ENCODE assay signal across 34 cellular contexts in the genomic region with DNA sequence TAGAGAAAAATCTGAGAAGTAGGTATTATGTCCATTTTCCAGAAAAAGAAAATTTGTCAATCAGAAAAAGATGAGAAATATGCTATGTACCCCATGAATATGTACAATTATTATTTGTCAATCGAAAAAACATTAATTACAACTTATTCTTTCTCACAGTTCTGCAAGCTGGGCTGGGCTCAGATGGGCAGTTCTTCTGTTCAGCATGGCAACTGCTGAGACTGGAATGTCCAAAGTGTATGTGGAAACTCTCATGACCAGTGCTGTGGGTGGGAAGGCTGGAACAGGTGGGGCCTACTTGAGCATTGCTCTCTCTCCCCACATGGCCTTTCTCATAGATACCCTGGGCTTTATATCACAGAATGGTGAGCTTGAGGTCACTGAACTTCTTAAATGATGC.
"Had no signal": no experiment of that assay in that cellular context is flagged by ENCODE, and none has a peak within 500 bp of the region (broad histone marks: within the 10 kb centered on the region; RNA-seq: fewer than 3 reads in every experiment).

No MANE protein-coding gene starts in this region.

- H3K4me1 ChIP-seq: ascending aorta had no signal

- H3K36me3 ChIP-seq: adrenal gland, ascending aorta, brain microvascular endothelial cell, breast epithelium, cardiac muscle cell had no signal

- H3K27ac ChIP-seq: adrenal gland, ascending aorta, body of pancreas, brain microvascular endothelial cell, breast epithelium, cardiac muscle cell had no signal

- DNase-seq: activated effector memory CD4-positive, alpha-beta T cell treated with anti-CD3 and anti-CD28 coated beads, Interleukin-2, amount 50 U/mL, for 16 hours; activated effector memory CD4-positive, alpha-beta T cell treated with Interleukin-2 at 50 U/mL for 16 hours; activated gamma-delta T cell; activated gamma-delta T cell treated with Interleukin-2 at 50 U/mL for 16 hours; activated naive CD4-positive, alpha-beta T cell; activated naive CD4-positive, alpha-beta T cell treated with anti-CD3 and anti-CD28 coated beads for 36 hours; activated naive CD4-positive, alpha-beta T cell treated with anti-CD3 and anti-CD28 coated beads, Interleukin-2, amount 10 ng/mL, durations not matched to agents 7 days and 5 days; activated naive CD4-positive, alpha-beta T cell treated with anti-CD3 and anti-CD28 coated beads, Interleukin-2, amount 50 U/mL, for 16 hours; activated naive CD4-positive, alpha-beta T cell treated with Interleukin-2 at 50 U/mL for 16 hours; activated naive CD8-positive, alpha-beta T cell treated with anti-CD3 and anti-CD28 coated beads for 36 hours; activated naive CD8-positive, alpha-beta T cell treated with anti-CD3 and anti-CD28 coated beads, Interleukin-2, amount 10 ng/mL, durations not matched to agents 7 days and 5 days; activated naive CD8-positive, alpha-beta T cell treated with anti-CD3 and anti-CD28 coated beads, Interleukin-2, amount 50 U/mL, for 24 hours; activated T-cell treated with anti-CD3 and anti-CD28 coated beads, Interleukin-2, amount 50 U/mL, for 1 hour; activated T-cell treated with anti-CD3 and anti-CD28 coated beads, Interleukin-2, amount 50 U/mL, for 24 hours; activated T-cell treated with anti-CD3 and anti-CD28 coated beads, Interleukin-2, amount 50 U/mL, for 4 hours; activated T-cell treated with anti-CD3 and anti-CD28 coated beads, Interleukin-2, amount 50 U/mL, for 48 hours; activated T-cell treated with anti-CD3 and anti-CD28 coated beads, Interleukin-2, amount 50 U/mL, for 72 hours; adrenal gland; amniotic stem cell; amygdala; anterior cingulate cortex; aorta; body of pancreas; brain microvascular endothelial cell; caudate nucleus; central memory CD4-positive, alpha-beta T cell; cerebellar nuclear complex had no signal

- ATAC-seq: activated naive CD4-positive, alpha-beta T cell treated with anti-CD3 and anti-CD28 coated beads, Interleukin-2, amount 50 U/mL, for 72 hours; activated naive CD8-positive, alpha-beta T cell treated with anti-CD3 and anti-CD28 coated beads, Interleukin-2, amount 50 U/mL, for 24 hours; activated T-cell treated with anti-CD3 and anti-CD28 coated beads, Interleukin-2, amount 50 U/mL, for 4 hours; activated T-cell treated with anti-CD3 and anti-CD28 coated beads, Interleukin-2, amount 50 U/mL, for 72 hours; activated T-helper 17 cell treated with anti-CD3 and anti-CD28 coated beads, Interleukin-2, amount 50 U/mL, for 72 hours; body of pancreas had no signal

- H3K27me3 ChIP-seq: adrenal gland, ascending aorta, body of pancreas, brain microvascular endothelial cell, breast epithelium, cardiac muscle cell had no signal

- FAIRE-seq: astrocyte, bronchial epithelial cell had no signal

- H3K9me3 ChIP-seq: adrenal gland, ascending aorta, body of pancreas, breast epithelium had no signal

- H3K4me3 ChIP-seq: adrenal gland, ascending aorta, body of pancreas, breast epithelium, cardiac muscle cell had no signal
